Comparison of ENCODE assay signal across 16 cellular contexts in the genomic region with DNA sequence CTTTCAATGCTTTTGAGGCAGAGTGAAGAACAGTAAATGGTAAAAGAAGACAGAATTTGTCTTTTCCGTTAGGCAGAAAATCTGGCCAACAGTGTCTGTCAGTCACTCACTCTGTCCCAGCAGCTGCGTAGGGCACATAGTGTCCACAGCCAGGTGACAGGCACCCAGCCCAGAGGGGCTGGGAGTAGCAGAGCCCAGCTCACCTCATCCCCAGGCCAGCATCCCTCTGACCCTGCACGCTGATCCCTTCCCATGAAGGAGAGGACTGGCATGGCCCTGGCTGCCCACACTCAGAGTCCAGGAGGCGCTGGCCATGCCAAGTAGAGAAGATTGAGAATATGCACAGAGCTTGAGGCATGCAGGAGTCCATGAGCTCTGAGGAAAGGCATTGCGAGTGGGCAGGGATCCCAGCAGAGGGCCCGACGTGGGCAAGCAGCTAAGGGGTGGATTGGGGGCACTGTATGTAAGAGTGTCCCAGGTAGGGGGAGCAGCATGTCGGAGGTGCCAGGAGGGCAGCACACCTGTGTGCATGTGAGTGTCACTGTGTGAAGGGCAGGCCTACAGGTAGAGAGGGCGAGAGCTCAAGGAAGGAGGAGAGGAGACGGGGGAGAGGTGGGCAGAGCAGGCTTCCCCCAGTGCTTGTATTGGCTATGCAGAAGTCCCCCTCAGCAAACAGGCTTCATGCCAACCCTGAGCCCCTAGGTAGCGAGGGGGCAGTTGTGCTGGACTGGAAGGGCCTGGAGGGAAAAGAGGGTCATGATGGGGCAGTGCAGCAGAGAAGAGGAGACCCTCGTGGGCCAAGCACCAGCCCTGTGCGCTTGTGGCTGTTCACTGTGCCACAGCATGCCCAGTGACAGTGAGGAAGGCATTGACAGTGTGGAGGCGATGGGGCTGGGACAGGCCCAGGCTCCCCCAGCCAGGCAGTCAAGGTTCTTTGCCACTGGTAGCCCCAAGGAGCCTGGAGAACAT.
"Had no signal": no experiment of that assay in that cellular context is flagged by ENCODE, and none has a peak within 500 bp of the region (broad histone marks: within the 10 kb centered on the region; RNA-seq: fewer than 3 reads in every experiment).

No MANE protein-coding gene starts in this region.

- H3K4me3 Mint-ChIP-seq: activated CD4-positive, alpha-beta T cell treated with anti-CD3 and anti-CD28 coated beads, Interleukin-2, amount 10 ng/mL, durations not matched to agents 7 days and 5 days; activated naive CD8-positive, alpha-beta T cell treated with anti-CD3 and anti-CD28 coated beads, Interleukin-2, amount 10 ng/mL, durations not matched to agents 7 days and 5 days; activated T-helper 1 cell treated with anti-CD3 and anti-CD28 coated beads, Interleukin-12 subunit alpha, Interleukin-12 subunit beta, Interleukin-2, Interleukin-4 antibody, amounts not matched to agents 30 ng/mL and 10 ng/mL and 1 ng/mL, durations not matched to agents 14 hours and 24 hours and 36 hours; effector memory CD8-positive, alpha-beta T cell had no signal

- DNase-seq: activated CD4-positive, alpha-beta T cell treated with anti-CD3 and anti-CD28 coated beads, Interleukin-2, amount 10 ng/mL, durations not matched to agents 7 days and 5 days; activated CD8-positive, alpha-beta memory T cell treated with anti-CD3 and anti-CD28 coated beads, Interleukin-2, amount 50 U/mL, for 48 hours; activated naive CD8-positive, alpha-beta T cell treated with anti-CD3 and anti-CD28 coated beads, Interleukin-2, amount 10 ng/mL, durations not matched to agents 7 days and 5 days; aorta; dermis blood vessel endothelial cell; effector memory CD8-positive, alpha-beta T cell; gastrocnemius medialis; heart right ventricle; stimulated activated CD4-positive, alpha-beta T cell treated with anti-CD3 and anti-CD28 coated beads, Interleukin-15, amount 100 ng/mL, for 24 hours; stimulated activated CD4-positive, alpha-beta T cell treated with anti-CD3 and anti-CD28 coated beads, Interleukin-4, amount 100 ng/mL, for 1 hour; stimulated activated naive CD4-positive, alpha-beta T cell had no signal

- H3K4me3 ChIP-seq: gastrocnemius medialis, heart right ventricle, suprapubic skin, upper lobe of left lung had no signal

- H3K9me3 Mint-ChIP-seq: activated CD4-positive, alpha-beta T cell treated with anti-CD3 and anti-CD28 coated beads, Interleukin-2, amount 10 ng/mL, durations not matched to agents 7 days and 5 days; activated naive CD8-positive, alpha-beta T cell treated with anti-CD3 and anti-CD28 coated beads, Interleukin-2, amount 10 ng/mL, durations not matched to agents 7 days and 5 days; activated T-helper 1 cell treated with anti-CD3 and anti-CD28 coated beads, Interleukin-12 subunit alpha, Interleukin-12 subunit beta, Interleukin-2, Interleukin-4 antibody, amounts not matched to agents 30 ng/mL and 10 ng/mL and 1 ng/mL, durations not matched to agents 14 hours and 24 hours and 36 hours; effector memory CD8-positive, alpha-beta T cell had no signal

- FAIRE-seq: islet of Langerhans had no signal

- H3K27ac ChIP-seq: gastrocnemius medialis, heart right ventricle, parathyroid adenoma, suprapubic skin, upper lobe of left lung had no signal

- H3K27ac Mint-ChIP-seq: activated CD4-positive, alpha-beta T cell treated with anti-CD3 and anti-CD28 coated beads, Interleukin-2, amount 10 ng/mL, durations not matched to agents 7 days and 5 days; activated naive CD8-positive, alpha-beta T cell treated with anti-CD3 and anti-CD28 coated beads, Interleukin-2, amount 10 ng/mL, durations not matched to agents 7 days and 5 days; activated T-helper 1 cell treated with anti-CD3 and anti-CD28 coated beads, Interleukin-12 subunit alpha, Interleukin-12 subunit beta, Interleukin-2, Interleukin-4 antibody, amounts not matched to agents 30 ng/mL and 10 ng/mL and 1 ng/mL, durations not matched to agents 14 hours and 24 hours and 36 hours; effector memory CD8-positive, alpha-beta T cell had no signal

- H3K9me3 ChIP-seq: gastrocnemius medialis, heart right ventricle, suprapubic skin, upper lobe of left lung had no signal

- H2AFZ ChIP-seq: parathyroid adenoma had no signal

- H3K36me3 Mint-ChIP-seq: activated naive CD8-positive, alpha-beta T cell treated with anti-CD3 and anti-CD28 coated beads, Interleukin-2, amount 10 ng/mL, durations not matched to agents 7 days and 5 days had no signal

- H3K9ac ChIP-seq: parathyroid adenoma had no signal

- H3K4me1 ChIP-seq: gastrocnemius medialis, parathyroid adenoma had no signal

- H3K79me2 ChIP-seq: parathyroid adenoma had no signal

- H3K36me3 ChIP-seq: gastrocnemius medialis, heart right ventricle, suprapubic skin, upper lobe of left lung had no signal

- ATAC-seq: effector memory CD8-positive, alpha-beta T cell; gastrocnemius medialis; heart right ventricle had no signal

- H3K4me1 Mint-ChIP-seq: activated CD4-positive, alpha-beta T cell treated with anti-CD3 and anti-CD28 coated beads, Interleukin-2, amount 10 ng/mL, durations not matched to agents 7 days and 5 days; activated naive CD8-positive, alpha-beta T cell treated with anti-CD3 and anti-CD28 coated beads, Interleukin-2, amount 10 ng/mL, durations not matched to agents 7 days and 5 days had no signal
